Comparison of ENCODE assay signal across 16 cellular contexts in genomic region chr5:156753846-156754245, GRCh38.
DNase-seq lines count a peak whose midpoint lies in the region; ATAC-seq and TF ChIP-seq lines count a peak whose summit lies in the region.
"Had no signal": no experiment of that assay in that cellular context is flagged by ENCODE, and none has a peak within 500 bp of the region (broad histone marks: within the 10 kb centered on the region; RNA-seq: fewer than 3 reads in every experiment).

No MANE protein-coding gene starts in this region.

- DNase-seq in activated CD4-positive, CD25-positive, alpha-beta regulatory T cell (lab: John Stamatoyannopoulos, UW): no peak
- peak; percentile 23 for DNase-seq in activated naive CD4-positive, alpha-beta T cell treated with anti-CD3 and anti-CD28 coated beads, Interleukin-2, amount 10 ng/mL, durations not matched to agents 7 days and 5 days
- no peak for DNase-seq in activated naive CD4-positive, alpha-beta T cell (lab: John Stamatoyannopoulos, UW)
- peak in 1 of 2 donors; percentile 15 for DNase-seq in activated naive CD4-positive, alpha-beta T cell treated with anti-CD3 and anti-CD28 coated beads, Interleukin-2, amount 50 U/mL, for 72 hours (ENCODE audit: low spot score in 2 of 2)
- DNase-seq in stimulated activated naive CD8-positive, alpha-beta T cell treated with anti-CD3 and anti-CD28 coated beads, Interleukin-15, amount 100 ng/mL, for 72 hours: peak; percentile 9 to 15
- DNase-seq in WERI-Rb-1: no peak
- no peak for DNase-seq in gastrocnemius medialis
- DNase-seq: CD8-positive, alpha-beta memory T cell; IMR-90; Kasumi-1; NCI-H187 treated with DMSO at 0.1 percent for 48 hours; NCI-H2171; NCI-H774 had no signal

- H3K27ac ChIP-seq in WERI-Rb-1 (no peak overlapping the region), gastrocnemius medialis (no peak overlapping the region)
- H3K27ac ChIP-seq: 22Rv1 had no signal

- in situ Hi-C loops in gastrocnemius medialis (cut with MboI; ENCODE audit: low sequenced_read_pairs in 4 of 4): no loop called here

- peak; percentile 57 to 74 for ATAC-seq in activated CD4-positive, CD25-positive, alpha-beta regulatory T cell treated with anti-CD3 and anti-CD28 coated beads, Interleukin-2, amount 50 U/mL, for 24 hours
- peak; percentile 88 to 89 for ATAC-seq in activated naive CD4-positive, alpha-beta T cell treated with anti-CD3 and anti-CD28 coated beads, Interleukin-2, amount 50 U/mL, for 72 hours
- peak; percentile 86 for ATAC-seq in stimulated activated naive CD8-positive, alpha-beta T cell treated with anti-CD3 and anti-CD28 coated beads, Interleukin-15, amount 100 ng/mL, for 72 hours
- no peak for ATAC-seq in gastrocnemius medialis
- ATAC-seq: GM23338 had no signal

- intact Hi-C loops in gastrocnemius medialis (cut with DNase I; ENCODE audit: low total_unique reads): no loop called here

- H3K27me3 Mint-ChIP-seq in activated naive CD4-positive, alpha-beta T cell treated with anti-CD3 and anti-CD28 coated beads, Interleukin-2, amount 10 ng/mL, durations not matched to agents 7 days and 5 days: no peaks in the 10 kb centered on the region
- no peaks in the 10 kb centered on the region for H3K27me3 Mint-ChIP-seq in stimulated activated naive CD8-positive, alpha-beta T cell treated with anti-CD3 and anti-CD28 coated beads, Interleukin-15, amount 100 ng/mL, for 72 hours
- H3K27me3 Mint-ChIP-seq: CD8-positive, alpha-beta memory T cell had no signal

- H3K36me3 Mint-ChIP-seq in activated naive CD4-positive, alpha-beta T cell treated with anti-CD3 and anti-CD28 coated beads, Interleukin-2, amount 10 ng/mL, durations not matched to agents 7 days and 5 days: peaks cover 6% of the 10 kb centered on the region
- peaks cover 5 to 26% of the 10 kb centered on the region in 2 donors for H3K36me3 Mint-ChIP-seq in activated naive CD4-positive, alpha-beta T cell treated with anti-CD3 and anti-CD28 coated beads, Interleukin-2, amount 50 U/mL, for 72 hours
- H3K36me3 Mint-ChIP-seq: CD8-positive, alpha-beta memory T cell had no signal

- peaks cover 34% of the 10 kb centered on the region for H3K4me1 Mint-ChIP-seq in activated naive CD4-positive, alpha-beta T cell treated with anti-CD3 and anti-CD28 coated beads, Interleukin-2, amount 10 ng/mL, durations not matched to agents 7 days and 5 days
- H3K4me1 Mint-ChIP-seq in stimulated activated naive CD8-positive, alpha-beta T cell treated with anti-CD3 and anti-CD28 coated beads, Interleukin-15, amount 100 ng/mL, for 72 hours: peaks cover 31% of the 10 kb centered on the region

- H3K27me3 ChIP-seq in WERI-Rb-1 (ENCODE audit: insufficient read depth, low read depth, severe bottlenecking): no peaks in the 10 kb centered on the region
- no peaks in the 10 kb centered on the region for H3K27me3 ChIP-seq in gastrocnemius medialis

- no peak for TF ChIP-seq POLR2A in gastrocnemius medialis (IDR thresholded peaks at IDR 0.05)

- H3K36me3 ChIP-seq in WERI-Rb-1 (peaks cover 7% of the 10 kb centered on the region; the same call in 1 of the 2 replicates), gastrocnemius medialis (peaks cover 0 to 2% of the 10 kb centered on the region in 2 donors)

- CTCF ChIA-PET in activated naive CD4-positive, alpha-beta T cell treated with anti-CD3 and anti-CD28 coated beads, Interleukin-2, amount 10 ng/mL, durations not matched to agents 7 days and 5 days (lab: Charles Lee): no interaction called here

- peak overlapping the region; percentile 92 for H3K27ac Mint-ChIP-seq in activated naive CD4-positive, alpha-beta T cell treated with anti-CD3 and anti-CD28 coated beads, Interleukin-2, amount 10 ng/mL, durations not matched to agents 7 days and 5 days
- peak overlapping the region; percentile 93 to 97 for H3K27ac Mint-ChIP-seq in activated naive CD4-positive, alpha-beta T cell treated with anti-CD3 and anti-CD28 coated beads, Interleukin-2, amount 50 U/mL, for 72 hours
- peak overlapping the region; percentile 96 to 97 for H3K27ac Mint-ChIP-seq in stimulated activated naive CD8-positive, alpha-beta T cell treated with anti-CD3 and anti-CD28 coated beads, Interleukin-15, amount 100 ng/mL, for 72 hours
- H3K27ac Mint-ChIP-seq: CD8-positive, alpha-beta memory T cell; GM23338 had no signal

- H3K9me3 Mint-ChIP-seq in activated naive CD4-positive, alpha-beta T cell treated with anti-CD3 and anti-CD28 coated beads, Interleukin-2, amount 10 ng/mL, durations not matched to agents 7 days and 5 days: peaks cover 4% of the 10 kb centered on the region
- H3K9me3 Mint-ChIP-seq in activated naive CD4-positive, alpha-beta T cell treated with anti-CD3 and anti-CD28 coated beads, Interleukin-2, amount 50 U/mL, for 72 hours: peaks cover 0 to 14% of the 10 kb centered on the region in 2 donors
- H3K9me3 Mint-ChIP-seq in stimulated activated naive CD8-positive, alpha-beta T cell treated with anti-CD3 and anti-CD28 coated beads, Interleukin-15, amount 100 ng/mL, for 72 hours: peaks cover 6% of the 10 kb centered on the region in 2 donors
- H3K9me3 Mint-ChIP-seq: CD8-positive, alpha-beta memory T cell; GM23338 had no signal

- no peak for TF ChIP-seq CTCF in WERI-Rb-1 (IDR thresholded peaks at IDR 0.05; ENCODE audit: low read depth, low read length)
- no peak for TF ChIP-seq CTCF in gastrocnemius medialis (IDR thresholded peaks at IDR 0.05 in 4 of 5, conservative IDR thresholded peaks at IDR 0.05 in 1 of 5)

- no peaks in the 10 kb centered on the region for H3K9me3 ChIP-seq in WERI-Rb-1 (ENCODE audit: severe bottlenecking)
- H3K9me3 ChIP-seq in gastrocnemius medialis: no peaks in the 10 kb centered on the region

- H3K4me3 ChIP-seq in WERI-Rb-1 (ENCODE audit: low read depth, low read length): no peak overlapping the region
- H3K4me3 ChIP-seq in gastrocnemius medialis: no peak overlapping the region
- H3K4me3 ChIP-seq: GM23338 had no signal

- H3K4me1 ChIP-seq in gastrocnemius medialis: no peaks in the 10 kb centered on the region

- H3K4me3 Mint-ChIP-seq in activated naive CD4-positive, alpha-beta T cell treated with anti-CD3 and anti-CD28 coated beads, Interleukin-2, amount 10 ng/mL, durations not matched to agents 7 days and 5 days: no peak overlapping the region
- peak overlapping the region; percentile 46 to 54 for H3K4me3 Mint-ChIP-seq in stimulated activated naive CD8-positive, alpha-beta T cell treated with anti-CD3 and anti-CD28 coated beads, Interleukin-15, amount 100 ng/mL, for 72 hours
- H3K4me3 Mint-ChIP-seq: CD8-positive, alpha-beta memory T cell; GM23338 had no signal

Comparison
In these comparisons a context has a peak if more than half of its experiments do, and no peak if none do; other contexts are left out.
1. DNase-seq: peak in activated naive CD4-positive, alpha-beta T cell treated with anti-CD3 and anti-CD28 coated beads, Interleukin-2, amount 10 ng/mL, durations not matched to agents 7 days and 5 days (single experiment) and stimulated activated naive CD8-positive, alpha-beta T cell treated with anti-CD3 and anti-CD28 coated beads, Interleukin-15, amount 100 ng/mL, for 72 hours (2 of 2); none in activated CD4-positive, CD25-positive, alpha-beta regulatory T cell (0 of 4), activated naive CD4-positive, alpha-beta T cell (0 of 4), WERI-Rb-1 (single experiment) and gastrocnemius medialis (0 of 2).
2. ATAC-seq: peak in activated CD4-positive, CD25-positive, alpha-beta regulatory T cell treated with anti-CD3 and anti-CD28 coated beads, Interleukin-2, amount 50 U/mL, for 24 hours (2 of 2), activated naive CD4-positive, alpha-beta T cell treated with anti-CD3 and anti-CD28 coated beads, Interleukin-2, amount 50 U/mL, for 72 hours (2 of 2) and stimulated activated naive CD8-positive, alpha-beta T cell treated with anti-CD3 and anti-CD28 coated beads, Interleukin-15, amount 100 ng/mL, for 72 hours (single experiment); none in gastrocnemius medialis (0 of 2).
3. Peak in every context shown above with its lines, with median percentiles within 50 percentile points of each other: H3K27ac Mint-ChIP-seq.